In genomic region chr5:72508241-72509170, GRCh38 we compare ENCODE assay signal across 9 cellular contexts. TPM values are rescaled to one million over a fixed set of nuclear protein-coding genes. Genes with fewer than 3 reads are reported as not detected.
A peak's percentile ranks its signal among the peaks of the same experiment; 100 is the strongest.
DNase-seq lines count a peak whose midpoint lies in the region; ATAC-seq and TF ChIP-seq lines count a peak whose summit lies in the region.
"Had no signal": no experiment of that assay in that cellular context is flagged by ENCODE, and none has a peak within 500 bp of the region (broad histone marks: within the 10 kb centered on the region; RNA-seq: fewer than 3 reads in every experiment).

No MANE protein-coding gene starts in this region.

- peak overlapping the region; percentile 55 for H3K4me3 ChIP-seq in psoas muscle

- H3K27ac ChIP-seq in psoas muscle, result peak overlapping the region; percentile 87
- H3K27ac ChIP-seq in foreskin keratinocyte, result no peak overlapping the region

- ATAC-seq in GM19025 (IDR thresholded peaks at IDR 0.05; ENCODE audit: low read depth, unreplicated experiment) (peak; percentile 81), HG02884 (IDR thresholded peaks at IDR 0.05; ENCODE audit: unreplicated experiment) (peak; percentile 92), psoas muscle (no peak), foreskin keratinocyte (no peak)

- 70 to 82% (median 70%) methylated on average over 8 of the region's 8 CpGs for WGBS in psoas muscle, 3 donors

- TF ChIP-seq CTCF in psoas muscle (IDR thresholded peaks at IDR 0.05), result no peak
- no peak for TF ChIP-seq CTCF in foreskin keratinocyte (conservative IDR thresholded peaks at IDR 0.05)

- H3K4me1 ChIP-seq in psoas muscle, result peaks cover 78% of the 10 kb centered on the region
- H3K4me1 ChIP-seq in foreskin keratinocyte, result peaks cover 22% of the 10 kb centered on the region

- intact Hi-C loops in psoas muscle (cut with DNase I), result loop anchor here (5.0 kb wide), 2 partner anchors 41 to 56 kb away; no protein-coding TSS in a partner anchor

- H3K9me3 ChIP-seq in psoas muscle, result no peaks in the 10 kb centered on the region

- H3K36me3 ChIP-seq in psoas muscle (ENCODE audit: insufficient read depth in 1 of 2, low read depth in 1 of 2), result no peaks in the 10 kb centered on the region

- H3K27me3 ChIP-seq in psoas muscle (ENCODE audit: insufficient read depth in 3 of 3, low read length in 2 of 3) (no peaks in the 10 kb centered on the region), foreskin keratinocyte (no peaks in the 10 kb centered on the region)

- DNase-seq in SIG-M5 treated with dmso at 0.1 percent for 504 hours (lab: John Stamatoyannopoulos, UW; ENCODE audit: unreplicated experiment), result peak; percentile 80
- DNase-seq in psoas muscle, result no peak
- no peak for DNase-seq in foreskin keratinocyte
- DNase-seq in NCI-H2107 (lab: John Stamatoyannopoulos, UW), result no peak
- DNase-seq in HT-29 (ENCODE audit: low spot score), result no peak
- no peak for DNase-seq in NCI-H1048 (lab: John Stamatoyannopoulos, UW)
- DNase-seq: activated CD4-positive, alpha-beta memory T cell treated with anti-CD3 and anti-CD28 coated beads for 36 hours had no signal

RNA-seq across cellular contexts. Expression of gene ZNF366, which starts 1.3 kb away (rescaled TPM):
- total RNA-seq in psoas muscle (1 to 10 TPM; 3.4 to 6.6 (median 3.9) TPM), foreskin keratinocyte (not detected in 2 replicates)
- polyA plus RNA-seq in psoas muscle (1 to 10 TPM; 1.2 to 1.4 (median 1.3) TPM), foreskin keratinocyte (not detected in 2 replicates)
- not detected in 2 replicates for total RNA-seq in HT-29 (2014; rRNA removed; shearing (Covaris generic))
- total RNA-seq: activated CD4-positive, alpha-beta memory T cell treated with anti-CD3 and anti-CD28 coated beads for 36 hours had no signal

Comparison
In these comparisons a context has a peak if more than half of its experiments do, and no peak if none do; other contexts are left out.
1. ATAC-seq: peak in GM19025 (single experiment) and HG02884 (single experiment); none in psoas muscle (0 of 4) and foreskin keratinocyte (single experiment).